12 cellular contexts compared by ENCODE assay signal in the genomic region with DNA sequence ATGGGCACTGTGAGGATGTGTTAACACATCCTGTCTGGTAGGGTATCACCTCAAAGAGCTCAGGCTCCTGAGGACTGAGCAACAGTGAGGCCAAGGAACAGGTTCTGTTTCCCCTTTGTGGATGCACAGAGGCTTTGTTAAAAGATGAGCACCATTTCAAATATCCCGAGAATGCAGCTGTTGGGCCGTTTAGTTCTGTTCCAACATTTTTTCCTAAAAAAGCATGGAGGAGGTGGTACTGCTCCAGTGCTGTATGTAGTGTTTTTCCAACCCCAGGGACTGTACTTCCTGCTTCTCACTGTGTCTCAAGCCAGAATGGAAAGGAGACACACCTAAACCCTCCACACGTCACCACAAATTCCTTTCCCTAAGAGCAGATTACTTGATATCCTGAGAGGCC. TPM values are rescaled to one million over a fixed set of nuclear protein-coding genes. Genes with fewer than 3 reads are reported as not detected.
A peak's percentile ranks its signal among the peaks of the same experiment; 100 is the strongest.
DNase-seq lines count a peak whose midpoint lies in the region; ATAC-seq and TF ChIP-seq lines count a peak whose summit lies in the region.
"Had no signal": no experiment of that assay in that cellular context is flagged by ENCODE, and none has a peak within 500 bp of the region (broad histone marks: within the 10 kb centered on the region; RNA-seq: fewer than 3 reads in every experiment).

No MANE protein-coding gene starts in this region.

- peak overlapping the region; percentile 96 for H3K27ac Mint-ChIP-seq in chondrocyte (ENCODE audit: unreplicated experiment)
- H3K27ac Mint-ChIP-seq: memory B cell had no signal

- DNase-seq in HT1080 (ENCODE audit: low read depth) (peak; percentile 93), chondrocyte (ENCODE audit: low spot score) (no peak), left lung (no peak), upper lobe of right lung (no peak), HUDEP-2 (lab: John Stamatoyannopoulos, UW; ENCODE audit: unreplicated experiment in 76 of 76) (no peak)
- DNase-seq in stimulated activated CD4-positive, alpha-beta T cell treated with anti-CD3 and anti-CD28 coated beads, Interleukin-4, amount 100 ng/mL, for 1 hour = no peak
- no peak for DNase-seq in stimulated activated naive CD4-positive, alpha-beta T cell (lab: John Stamatoyannopoulos, UW)
- DNase-seq: activated CD4-positive, alpha-beta T cell treated with anti-CD3 and anti-CD28 coated beads for 4 hours; central memory CD4-positive, alpha-beta T cell; NCI-H510A had no signal

- peaks cover 14% of the 10 kb centered on the region for H3K36me3 Mint-ChIP-seq in chondrocyte (ENCODE audit: low read depth)

- H3K4me3 Mint-ChIP-seq in chondrocyte (ENCODE audit: unreplicated experiment) = peak overlapping the region; percentile 2
- H3K4me3 Mint-ChIP-seq: memory B cell had no signal

- peak; percentile 80 for ATAC-seq in left lung
- peak; percentile 79 for ATAC-seq in upper lobe of right lung
- ATAC-seq in GM18909 (IDR thresholded peaks at IDR 0.05; ENCODE audit: poor library complexity, unreplicated experiment) = no peak

- H3K9me3 Mint-ChIP-seq in chondrocyte (ENCODE audit: low read depth) = peaks cover 15% of the 10 kb centered on the region

- H3K36me3 ChIP-seq in left lung = no peaks in the 10 kb centered on the region
- no peaks in the 10 kb centered on the region for H3K36me3 ChIP-seq in upper lobe of right lung

- intact Hi-C loops in left lung (cut with DNase I) (no loop called here), upper lobe of right lung (cut with DNase I) (no loop called here)

- peaks cover 20 to 36% of the 10 kb centered on the region in 2 donors for H3K4me1 ChIP-seq in left lung
- H3K4me1 ChIP-seq in upper lobe of right lung = peaks cover 32% of the 10 kb centered on the region

- TF ChIP-seq CTCF in chondrocyte (IDR thresholded peaks at IDR 0.05) = no peak
- TF ChIP-seq CTCF in left lung (IDR thresholded peaks at IDR 0.05) = no peak
- no peak for TF ChIP-seq CTCF in upper lobe of right lung (IDR thresholded peaks at IDR 0.05)

- no peaks in the 10 kb centered on the region for H3K27me3 ChIP-seq in left lung
- no peaks in the 10 kb centered on the region for H3K27me3 ChIP-seq in upper lobe of right lung

- H3K9me3 ChIP-seq in left lung (peaks cover 0 to 5% of the 10 kb centered on the region in 2 donors), upper lobe of right lung (no peaks in the 10 kb centered on the region)

- H3K4me3 ChIP-seq in left lung (no peak overlapping the region), upper lobe of right lung (no peak overlapping the region)

- H3K4me1 Mint-ChIP-seq in chondrocyte (ENCODE audit: low read depth) = peaks cover 96% of the 10 kb centered on the region

- H3K27ac ChIP-seq in left lung (peak overlapping the region; percentile 76 to 82), upper lobe of right lung (peak overlapping the region; percentile 78)

- no peaks in the 10 kb centered on the region for H3K27me3 Mint-ChIP-seq in chondrocyte (ENCODE audit: low read depth)
- H3K27me3 Mint-ChIP-seq: memory B cell had no signal

RNA-seq across cellular contexts. Expression of gene BCL10, which starts 53.8 kb away (rescaled TPM):
- 18.4 and 20.3 TPM in 2 replicates for total RNA-seq in HT1080 (2014; rRNA removed; shearing (Covaris generic))
- 32.0 and 39.0 TPM in 2 replicates for polyA plus RNA-seq in HT1080 (2015; cell fraction: cytosol; rRNA removed)
- 27.5 and 28.3 TPM in 2 replicates for polyA plus RNA-seq in HT1080 (2015; cell fraction: nucleus; rRNA removed)
- total RNA-seq in chondrocyte (21.9 to 26.5 TPM (median 24.9 TPM) in 3 replicates), left lung (10 to 100 TPM; 25.0 to 31.6 TPM), upper lobe of right lung (25.9 TPM)
